ENCODE assay signal across 8 cellular contexts in the genomic region with DNA sequence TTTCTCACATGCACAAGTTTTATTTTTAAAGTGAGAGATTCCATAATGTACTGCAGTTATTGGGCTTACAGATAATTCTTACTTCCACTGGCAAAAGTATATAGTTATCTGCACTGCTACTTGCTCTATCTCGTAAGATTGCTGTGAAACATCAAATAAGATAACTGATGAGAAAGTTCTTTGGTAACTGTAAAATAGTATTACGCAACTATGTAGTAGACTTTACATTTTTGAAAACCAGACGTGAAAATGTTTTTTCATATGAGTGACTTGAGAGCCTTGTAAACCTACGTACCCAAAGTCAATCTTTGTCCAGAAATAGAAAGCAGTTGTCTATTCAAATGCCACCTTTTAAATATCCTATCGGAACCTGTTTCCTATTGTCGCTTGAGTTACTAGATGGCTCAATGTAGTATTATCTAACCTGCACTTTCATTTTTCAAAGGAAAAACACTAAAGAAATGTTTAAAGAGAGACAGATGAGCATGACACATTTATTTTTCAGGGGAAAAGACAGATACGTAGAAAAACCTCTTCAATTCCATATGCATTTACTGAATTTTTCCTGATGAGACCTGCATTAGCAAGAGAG. TPM values are rescaled to one million over a fixed set of nuclear protein-coding genes. Genes with fewer than 3 reads are reported as not detected.
A peak's percentile ranks its signal among the peaks of the same experiment; 100 is the strongest.
DNase-seq lines count a peak whose midpoint lies in the region; ATAC-seq and TF ChIP-seq lines count a peak whose summit lies in the region.

No MANE protein-coding gene starts in this region.

- in situ Hi-C loops in KBM-7 (cut with MboI; ENCODE audit: low pct_unique_long_range_greater_than_20kb, low sequenced_read_pairs): no loop called here

- H3K27ac ChIP-seq in breast epithelium: no peak overlapping the region

- no peaks in the 10 kb centered on the region for H3K36me3 ChIP-seq in BJ (ENCODE audit: control insufficient read depth, insufficient read depth, low read length)
- H3K36me3 ChIP-seq in breast epithelium: no peaks in the 10 kb centered on the region

- POLR2A ChIA-PET in BJ (lab: Charles Lee): no interaction called here

- peaks cover 36 to 40% of the 10 kb centered on the region in 2 donors for H3K4me1 Mint-ChIP-seq in natural killer cell

- H3K36me3 Mint-ChIP-seq in natural killer cell: no peaks in the 10 kb centered on the region

- CTCF ChIA-PET in BJ (lab: Yijun Ruan, JAX): no interaction called here

- H3K4me3 Mint-ChIP-seq in natural killer cell: peak overlapping the region; percentile 93

- TF ChIP-seq POLR2A in breast epithelium (IDR thresholded peaks at IDR 0.05): no peak

- H3K9me3 Mint-ChIP-seq in natural killer cell: no peaks in the 10 kb centered on the region

- no peaks in the 10 kb centered on the region for H3K9me3 ChIP-seq in breast epithelium

- H3K27me3 ChIP-seq in BJ (ENCODE audit: control insufficient read depth, insufficient read depth, low read length) (no peaks in the 10 kb centered on the region), breast epithelium (no peaks in the 10 kb centered on the region)

- TF ChIP-seq CTCF in BJ (IDR thresholded peaks at IDR 0.05; ENCODE audit: insufficient read depth, low read depth, low read length) (no peak), breast epithelium (IDR thresholded peaks at IDR 0.05) (no peak), natural killer cell (IDR thresholded peaks at IDR 0.05) (no peak)

- intact Hi-C loops in breast epithelium (cut with DNase I; ENCODE audit: low total_unique reads): loop anchor here (10.0 kb wide), 1 partner anchor 160 kb away; a partner anchor contains a TSS
- intact Hi-C loops in natural killer cell (cut with micrococcal nuclease): loop anchor here (5.0 kb wide), 4 partner anchors 48 to 697 kb away; a partner anchor contains a TSS

- H3K4me1 ChIP-seq in breast epithelium: no peaks in the 10 kb centered on the region

- no peaks in the 10 kb centered on the region for H3K27me3 Mint-ChIP-seq in natural killer cell (ENCODE audit: low read depth in 2 of 2)

- peak overlapping the region; percentile 86 to 94 for H3K27ac Mint-ChIP-seq in natural killer cell

- ATAC-seq in natural killer cell: no peak
- no peak for ATAC-seq in HG02884 (IDR thresholded peaks at IDR 0.05; ENCODE audit: unreplicated experiment)

- DNase-seq in BJ (ENCODE audit: low read depth) (no peak), KBM-7 (peak; percentile 32), breast epithelium (ENCODE audit: low spot score in 2 of 2) (no peak), natural killer cell (no peak)
- no peak for DNase-seq in effector CD8-positive, alpha-beta T cell (lab: John Stamatoyannopoulos, UW)
- DNase-seq in stimulated activated CD8-positive, alpha-beta memory T cell treated with anti-CD3 and anti-CD28 coated beads, Interleukin-4, amount 100 ng/mL, for 48 hours: no peak
- DNase-seq in activated CD8-positive, alpha-beta memory T cell treated with anti-CD3 and anti-CD28 coated beads for 24 hours: no peak

- H3K4me3 ChIP-seq in BJ (ENCODE audit: low read depth, low read length) (peak overlapping the region; percentile 99), breast epithelium (peak overlapping the region; percentile 70 to 98 (median 82))

RNA-seq across cellular contexts. Expression of a gene that starts 1.6 kb away (rescaled TPM):
- polyA plus RNA-seq in BJ (2011; rRNA removed): 5.3 and 8.9 TPM in 2 replicates
- 12.9 and 13.4 TPM in 2 replicates for polyA minus RNA-seq in BJ (2011; rRNA and poly(A)+ RNA removed)
- 10 to 100 TPM; 60.3 to 96.3 (median 70.9) TPM for total RNA-seq in breast epithelium
- total RNA-seq in natural killer cell: 10 to 100 TPM; 49.6 to 54.6 (median 50.8) TPM
